8 cellular contexts compared by ENCODE assay signal in the genomic region with DNA sequence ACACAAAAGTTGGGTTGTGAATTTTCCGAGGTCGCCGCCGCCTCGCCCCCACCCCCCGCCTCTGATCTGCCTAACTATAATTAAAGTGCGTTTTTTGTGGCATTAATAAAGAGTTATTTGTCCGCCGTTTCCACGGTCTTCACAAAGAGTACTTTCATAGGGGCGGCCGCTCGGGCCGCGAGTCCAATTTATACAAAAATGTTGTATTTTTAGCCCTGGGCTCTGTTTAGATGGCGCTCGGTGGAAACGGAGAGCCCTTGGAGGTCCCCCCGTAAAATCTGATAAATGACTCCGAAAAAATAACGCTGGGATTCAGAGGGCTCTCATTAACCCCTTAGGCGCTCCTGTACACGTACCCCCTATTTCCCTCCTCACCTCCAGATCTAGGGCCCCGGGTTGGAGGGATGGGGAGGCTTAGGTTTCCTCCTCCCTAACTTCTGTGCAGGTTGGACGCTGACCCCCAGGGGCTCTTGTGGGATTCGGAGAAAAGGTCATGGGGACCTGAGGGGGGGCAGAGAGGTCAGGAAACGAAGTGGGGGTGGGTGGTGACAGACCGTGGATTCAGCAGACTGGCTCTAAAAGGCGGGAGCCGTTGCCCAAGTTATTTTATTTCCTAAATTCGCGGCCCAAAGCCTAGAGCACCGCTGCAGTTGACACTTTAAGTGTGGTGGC. TPM values are rescaled to one million over a fixed set of nuclear protein-coding genes. Genes with fewer than 3 reads are reported as not detected.
DNase-seq lines count a peak whose midpoint lies in the region; ATAC-seq and TF ChIP-seq lines count a peak whose summit lies in the region.

No MANE protein-coding gene starts in this region.

- H3K4me3 ChIP-seq in adipocyte (ENCODE audit: low read length), result peak overlapping the region; percentile 83
- H3K4me3 ChIP-seq in suprapubic skin, result peak overlapping the region; percentile 64

- no peaks in the 10 kb centered on the region for H3K36me3 ChIP-seq in adipocyte (ENCODE audit: control insufficient read depth, insufficient read depth, low read length, severe bottlenecking)
- H3K36me3 ChIP-seq in suprapubic skin, result no peaks in the 10 kb centered on the region

- H3K27me3 ChIP-seq in adipocyte (replicated peaks; ENCODE audit: control insufficient read depth, insufficient read depth, low read length), result peaks cover 3% of the 10 kb centered on the region
- peaks cover 65% of the 10 kb centered on the region for H3K27me3 ChIP-seq in suprapubic skin

- peak overlapping the region; percentile 34 for H3K27ac ChIP-seq in suprapubic skin

- DNase-seq in NCI-H2171 treated with DMSO at 0.1 percent for 48 hours (lab: John Stamatoyannopoulos, UW) (peak; percentile 32), NCI-H2171 (lab: John Stamatoyannopoulos, UW) (no peak), adipocyte (ENCODE audit: low read depth) (peak; percentile 46), left lobe of liver (ENCODE audit: low spot score) (peak; percentile 31), suprapubic skin (ENCODE audit: low spot score in 2 of 2) (peak in 1 of 2 donors; percentile 58), NCI-H2196 (lab: John Stamatoyannopoulos, UW; ENCODE audit: unreplicated experiment) (no peak)
- DNase-seq in stimulated activated CD4-positive, alpha-beta T cell treated with anti-CD3 and anti-CD28 coated beads, Interleukin-4, amount 100 ng/mL, for 24 hours, result no peak

- no peak for TF ChIP-seq POLR2A in suprapubic skin (IDR thresholded peaks at IDR 0.05)

- H3K9me3 ChIP-seq in adipocyte (ENCODE audit: control insufficient read depth, low read length), result no peaks in the 10 kb centered on the region
- no peaks in the 10 kb centered on the region for H3K9me3 ChIP-seq in suprapubic skin

- 1% methylated on average over 33 of the region's 33 CpGs for WGBS in suprapubic skin

- no peak for TF ChIP-seq CTCF in suprapubic skin (IDR thresholded peaks at IDR 0.05)

- H3K4me1 ChIP-seq in adipocyte (ENCODE audit: control insufficient read depth, insufficient read depth, low read length) (peaks cover 38% of the 10 kb centered on the region), suprapubic skin (peaks cover 87% of the 10 kb centered on the region)

- no peak for TF ChIP-seq EP300 in suprapubic skin (IDR thresholded peaks at IDR 0.05)

- H3K9ac ChIP-seq in adipocyte (ENCODE audit: low read length), result peak overlapping the region; percentile 79

- no peak for ATAC-seq in left lobe of liver
- ATAC-seq in GM19467 (IDR thresholded peaks at IDR 0.05; ENCODE audit: unreplicated experiment), result no peak

RNA-seq across cellular contexts. Expression of gene CYP26B1, which starts 1.9 kb away (rescaled TPM):
- total RNA-seq in left lobe of liver (4.4 TPM), suprapubic skin (10 to 100 TPM; 53.3 to 83.3 (median 67.7) TPM)

Comparison
In these comparisons a context has a peak if more than half of its experiments do, and no peak if none do; other contexts are left out.
1. DNase-seq: peak in NCI-H2171 treated with DMSO at 0.1 percent for 48 hours (single experiment), adipocyte (single experiment) and left lobe of liver (single experiment); none in NCI-H2171 (single experiment), stimulated activated CD4-positive, alpha-beta T cell treated with anti-CD3 and anti-CD28 coated beads, Interleukin-4, amount 100 ng/mL, for 24 hours (single experiment) and NCI-H2196 (single experiment).
2. RNA of gene CYP26B1, which starts 1.9 kb away (total RNA-seq): 53.3 to 83.3 TPM in suprapubic skin; 4.4 TPM in left lobe of liver (single experiment); every median in the first group is over 10 times any median in the second.